8 cellular contexts compared by ENCODE assay signal in genomic region chr17:32341857-32342602, GRCh38. TPM values are rescaled to one million over a fixed set of nuclear protein-coding genes. Genes with fewer than 3 reads are reported as not detected.
DNase-seq lines count a peak whose midpoint lies in the region; ATAC-seq and FAIRE-seq lines count a peak whose summit lies in the region.

TSS of gene C17orf75 (minus strand) at chr17:32342173. CDS start at chr17:32342139, 34 bp downstream.

- peak within 1 kb of the TSS; percentile 58 for H3K4me3 ChIP-seq in neuron (ENCODE audit: low read length)

- DNase-seq in DMS153 treated with DMSO at 0.1 percent for 48 hours (lab: John Stamatoyannopoulos, UW; ENCODE audit: unreplicated experiment) (peak; percentile 12), KG1 (lab: John Stamatoyannopoulos, UW) (peak; percentile 51), SK-MEL-5 (ENCODE audit: low read depth, low spot score) (peak; percentile 69), frontal cortex (ENCODE audit: low spot score in 2 of 2) (peak; percentile 61 to 73), stromal cell of bone marrow (ENCODE audit: low read depth) (peak; percentile 38)
- peak; percentile 62 for DNase-seq in activated gamma-delta T cell treated with anti-CD3 and anti-CD28 coated beads, Interleukin-2, amount 50 U/mL, for 16 hours (ENCODE audit: low read depth)

- ATAC-seq in GM21619 (IDR thresholded peaks at IDR 0.05; ENCODE audit: unreplicated experiment), result peak; percentile 78

- peak within 1 kb of the TSS; percentile 78 for H2AFZ ChIP-seq in neuron (ENCODE audit: low read depth, low read length)

- H3K36me3 ChIP-seq in neuron (ENCODE audit: insufficient read depth, low read length), result peaks cover 20% of the 10 kb centered on the region

- peaks cover 13% of the 10 kb centered on the region for H3K4me1 ChIP-seq in neuron (ENCODE audit: insufficient read depth, low read length)

- no peak for FAIRE-seq in frontal cortex (lab: Jason Lieb, UNC)

- in situ Hi-C loops in SK-MEL-5 (cut with HindIII; ENCODE audit: low pct_unique_long_range_greater_than_20kb, low sequenced_read_pairs), result no loop called here

- no peaks in the 10 kb centered on the region for H3K9me3 ChIP-seq in neuron (ENCODE audit: low read length)

- H3K27me3 ChIP-seq in neuron (ENCODE audit: insufficient read depth, low read length), result no peaks in the 10 kb centered on the region

RNA-seq across cellular contexts. Expression of gene C17orf75, which starts in this region (rescaled TPM):
- total RNA-seq in SK-MEL-5 (2014; rRNA removed; shearing (Covaris generic)), result 37.4 and 38.5 TPM in 2 replicates
- 17.7 and 19.4 TPM in 2 replicates for polyA plus RNA-seq in SK-MEL-5 (2015; cell fraction: cytosol; rRNA removed)
- polyA plus RNA-seq in SK-MEL-5 (2015; cell fraction: nucleus; rRNA removed), result 36.7 and 43.5 TPM in 2 replicates
- total RNA-seq in frontal cortex, result 47.3 TPM

Comparison
In these comparisons a context has a peak if more than half of its experiments do, and no peak if none do; other contexts are left out.
1. Peak in every context shown above with its lines: DNase-seq, ATAC-seq and H3K4me3 ChIP-seq.
2. DNase-seq: peak in every context shown above with its lines; median percentile 69 in SK-MEL-5; 67 in frontal cortex; 62 in activated gamma-delta T cell treated with anti-CD3 and anti-CD28 coated beads, Interleukin-2, amount 50 U/mL, for 16 hours; 51 in KG1; 38 in stromal cell of bone marrow; 12 in DMS153 treated with DMSO at 0.1 percent for 48 hours.